Comparison of ENCODE assay signal across 1 cellular context in genomic region chr17:46870116-46870803, GRCh38.
TF ChIP-seq lines count a peak whose summit lies in the region.

No MANE protein-coding gene starts in this region.

TF ChIP-seq in HepG2, 621 proteins besides CTCF, POLR2A, EP300 and RAD21 (continued from another document and continues in another):
- TF ChIP-seq KIAA2018 (CRISPR knock-in tag; IDR thresholded peaks at IDR 0.05; ENCODE audit: borderline replicate concordance) (no peak), SMAD9 (CRISPR knock-in tag; IDR thresholded peaks at IDR 0.05) (no peak), ZNF354B (CRISPR knock-in tag; IDR thresholded peaks at IDR 0.05) (no peak), HNF4A (CRISPR knock-in tag; IDR thresholded peaks at IDR 0.05) (peak; percentile 71), ZNF10 (CRISPR knock-in tag; IDR thresholded peaks at IDR 0.05; ENCODE audit: borderline replicate concordance, low read depth) (no peak), ZNF367 (CRISPR knock-in tag; IDR thresholded peaks at IDR 0.05; ENCODE audit: borderline replicate concordance) (no peak), CENPT (CRISPR knock-in tag; IDR thresholded peaks at IDR 0.05; ENCODE audit: low read depth) (no peak), POGZ (CRISPR knock-in tag; IDR thresholded peaks at IDR 0.05) (peak; percentile 73), TRIM24 (CRISPR knock-in tag; IDR thresholded peaks at IDR 0.05) (no peak), SNAPC4 (CRISPR knock-in tag; IDR thresholded peaks at IDR 0.05) (no peak), ZNF597 (CRISPR knock-in tag; IDR thresholded peaks at IDR 0.05) (no peak), ADNP (CRISPR knock-in tag; IDR thresholded peaks at IDR 0.05) (no peak), MTF1 (CRISPR knock-in tag; IDR thresholded peaks at IDR 0.05) (no peak), ZNF709 (CRISPR knock-in tag; IDR thresholded peaks at IDR 0.05) (no peak), ZHX2 (IDR thresholded peaks at IDR 0.05; ENCODE audit: low read depth) (no peak), ZHX2 (CRISPR knock-in tag; IDR thresholded peaks at IDR 0.05; ENCODE audit: borderline replicate concordance) (no peak), ZBTB40 (IDR thresholded peaks at IDR 0.05) (no peak), ZBTB40 (CRISPR knock-in tag; IDR thresholded peaks at IDR 0.05) (no peak), HHEX (CRISPR knock-in tag; IDR thresholded peaks at IDR 0.05) (no peak), SP140L (CRISPR knock-in tag; IDR thresholded peaks at IDR 0.05; ENCODE audit: borderline replicate concordance) (no peak)
